In genomic region chr2:148541792-148542191, GRCh38 we compare ENCODE assay signal across 28 cellular contexts.
"Had no signal": no experiment of that assay in that cellular context is flagged by ENCODE, and none has a peak within 500 bp of the region (broad histone marks: within the 10 kb centered on the region; RNA-seq: fewer than 3 reads in every experiment).

No MANE protein-coding gene starts in this region.

- H3K9me3 Mint-ChIP-seq: naive thymus-derived CD8-positive, alpha-beta T cell; natural killer cell treated with Interleukin-12 subunit alpha and Interleukin-12 subunit beta and Interleukin-15 and Interleukin-18, amount 100 ng/mL, for 72 hours; stimulated activated effector memory CD8-positive, alpha-beta T cell treated with anti-CD3 and anti-CD28 coated beads, Interleukin-12 subunit alpha, Interleukin-12 subunit beta, amount 100 ng/mL, for 72 hours; stimulated activated naive B cell treated with anti-CD40 and anti-IgM and Interleukin-4, amounts not matched to agents 10 μg/mL and 1 μg/mL and 100 μg/mL, for 72 hours; stimulated activated naive CD8-positive, alpha-beta T cell treated with anti-CD3 and anti-CD28 coated beads, Interleukin-15, Interleukin-2, amounts not matched to agents 100 ng/mL and 50 ng/mL, for 24 hours; type B pancreatic cell had no signal

- H3K36me3 Mint-ChIP-seq: naive thymus-derived CD8-positive, alpha-beta T cell; natural killer cell treated with Interleukin-12 subunit alpha and Interleukin-12 subunit beta and Interleukin-15 and Interleukin-18, amount 100 ng/mL, for 72 hours; neural progenitor cell; stimulated activated effector memory CD8-positive, alpha-beta T cell treated with anti-CD3 and anti-CD28 coated beads, Interleukin-12 subunit alpha, Interleukin-12 subunit beta, amount 100 ng/mL, for 72 hours; stimulated activated naive B cell treated with anti-CD40 and anti-IgM and Interleukin-4, amounts not matched to agents 10 μg/mL and 1 μg/mL and 100 μg/mL, for 72 hours; type B pancreatic cell had no signal

- H3K36me3 ChIP-seq: neural progenitor cell, ovary, right lobe of liver, sigmoid colon, stomach, thoracic aorta, tibial artery, transverse colon, upper lobe of right lung, uterus had no signal

- H3K4me3 ChIP-seq: neural progenitor cell, ovary, psoas muscle, right lobe of liver, sigmoid colon, stomach, thoracic aorta, tibial artery, transverse colon, upper lobe of right lung, uterus had no signal

- H3K4me3 Mint-ChIP-seq: natural killer cell treated with Interleukin-12 subunit alpha and Interleukin-12 subunit beta and Interleukin-15 and Interleukin-18, amount 100 ng/mL, for 72 hours; neural progenitor cell; stimulated activated effector memory CD8-positive, alpha-beta T cell treated with anti-CD3 and anti-CD28 coated beads, Interleukin-12 subunit alpha, Interleukin-12 subunit beta, amount 100 ng/mL, for 72 hours; stimulated activated naive B cell treated with anti-CD40 and anti-IgM and Interleukin-4, amounts not matched to agents 10 μg/mL and 1 μg/mL and 100 μg/mL, for 72 hours; stimulated activated naive CD8-positive, alpha-beta T cell treated with anti-CD3 and anti-CD28 coated beads, Interleukin-15, Interleukin-2, amounts not matched to agents 100 ng/mL and 50 ng/mL, for 24 hours; type B pancreatic cell had no signal

- H2AFZ ChIP-seq: neural progenitor cell, parathyroid adenoma had no signal

- H3K27ac ChIP-seq: neural progenitor cell, ovary, parathyroid adenoma, psoas muscle, right lobe of liver, sigmoid colon, stomach, thoracic aorta, tibial artery, transverse colon, upper lobe of right lung, uterus had no signal

- H3K27me3 ChIP-seq: ovary, right lobe of liver, sigmoid colon, tibial artery, transverse colon, upper lobe of right lung, uterus had no signal

- H3K4me1 ChIP-seq: neural progenitor cell, parathyroid adenoma, psoas muscle, right lobe of liver, sigmoid colon, tibial artery, transverse colon, upper lobe of right lung, uterus had no signal

- FAIRE-seq: small intestine had no signal

- H3K27ac Mint-ChIP-seq: natural killer cell treated with Interleukin-12 subunit alpha and Interleukin-12 subunit beta and Interleukin-15 and Interleukin-18, amount 100 ng/mL, for 72 hours; neural progenitor cell; progenitor cell of endocrine pancreas; stimulated activated effector memory CD8-positive, alpha-beta T cell treated with anti-CD3 and anti-CD28 coated beads, Interleukin-12 subunit alpha, Interleukin-12 subunit beta, amount 100 ng/mL, for 72 hours; stimulated activated naive B cell treated with anti-CD40 and anti-IgM and Interleukin-4, amounts not matched to agents 10 μg/mL and 1 μg/mL and 100 μg/mL, for 72 hours; stimulated activated naive CD8-positive, alpha-beta T cell treated with anti-CD3 and anti-CD28 coated beads, Interleukin-15, Interleukin-2, amounts not matched to agents 100 ng/mL and 50 ng/mL, for 24 hours; type B pancreatic cell had no signal

- H3K4me1 Mint-ChIP-seq: neural progenitor cell had no signal

- H3K27me3 Mint-ChIP-seq: naive thymus-derived CD8-positive, alpha-beta T cell; stimulated activated naive CD8-positive, alpha-beta T cell treated with anti-CD3 and anti-CD28 coated beads, Interleukin-15, Interleukin-2, amounts not matched to agents 100 ng/mL and 50 ng/mL, for 24 hours had no signal

- DNase-seq: naive thymus-derived CD8-positive, alpha-beta T cell; occipital lobe; ovary; posterior cingulate gyrus; psoas muscle; right cardiac atrium; sigmoid colon; small intestine; stimulated activated CD4-positive, alpha-beta T cell treated with anti-CD3 and anti-CD28 coated beads, Interleukin-15, amount 100 ng/mL, for 24 hours; stimulated activated CD4-positive, alpha-beta T cell treated with anti-CD3 and anti-CD28 coated beads, Interleukin-2, amount 100 ng/mL, for 24 hours; stimulated activated CD4-positive, alpha-beta T cell treated with anti-CD3 and anti-CD28 coated beads, Interleukin-2, amount 100 ng/mL, for 48 hours; stimulated activated CD4-positive, alpha-beta T cell treated with anti-CD3 and anti-CD28 coated beads, Interleukin-4, amount 100 ng/mL, for 24 hours; stimulated activated naive B cell treated with anti-CD40 and anti-IgM and Interleukin-4, amounts not matched to agents 10 μg/mL and 1 μg/mL and 100 μg/mL, for 72 hours; stimulated activated naive CD4-positive, alpha-beta T cell treated with Interleukin-2 at 50 U/mL for 16 hours; stomach; transverse colon; upper lobe of right lung; uterus had no signal

- H3K79me2 ChIP-seq: parathyroid adenoma had no signal

- H3K4me2 ChIP-seq: neural progenitor cell had no signal

- H3K9ac ChIP-seq: neural progenitor cell, parathyroid adenoma had no signal

- ATAC-seq: naive thymus-derived CD8-positive, alpha-beta T cell; natural killer cell treated with Interleukin-12 subunit alpha and Interleukin-12 subunit beta and Interleukin-15 and Interleukin-18, amount 100 ng/mL, for 72 hours; psoas muscle; right cardiac atrium; right lobe of liver; stimulated activated effector memory CD8-positive, alpha-beta T cell treated with anti-CD3 and anti-CD28 coated beads, Interleukin-12 subunit alpha, Interleukin-12 subunit beta, amount 100 ng/mL, for 72 hours; stimulated activated naive B cell treated with anti-CD40 and anti-IgM and Interleukin-4, amounts not matched to agents 10 μg/mL and 1 μg/mL and 100 μg/mL, for 72 hours; upper lobe of right lung had no signal

- H3K9me3 ChIP-seq: ovary, psoas muscle, right lobe of liver, sigmoid colon, stomach, thoracic aorta, tibial artery, transverse colon, upper lobe of right lung, uterus had no signal
